9 cellular contexts compared by ENCODE assay signal in the genomic region with DNA sequence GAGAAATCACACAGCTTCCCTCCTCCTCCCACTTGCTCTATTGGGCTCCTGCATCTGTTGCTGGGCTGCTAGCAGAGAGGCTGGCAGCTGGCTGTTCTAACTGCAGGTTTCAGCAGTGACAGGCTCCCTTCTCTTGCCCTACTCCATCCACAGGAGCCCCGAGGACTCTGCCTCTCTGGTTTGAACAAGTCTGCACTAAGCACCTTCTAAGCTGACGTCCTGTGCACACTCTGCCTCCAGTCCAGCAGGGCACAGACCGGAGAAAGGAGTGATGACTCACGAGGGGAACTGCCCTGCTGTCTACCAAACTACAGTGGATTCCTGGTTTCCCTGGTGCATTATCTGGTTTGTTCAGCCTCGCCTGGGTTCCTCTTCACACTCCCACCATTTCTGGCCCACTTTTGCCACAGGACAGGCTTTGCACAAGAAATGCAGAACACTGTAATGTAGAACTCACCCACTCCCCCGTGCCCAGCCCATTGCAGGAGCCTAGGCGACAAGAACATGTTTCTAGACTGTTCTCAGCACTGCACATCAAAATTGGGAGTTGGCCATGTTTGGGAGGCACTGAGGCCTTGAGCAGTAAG. TPM values are rescaled to one million over a fixed set of nuclear protein-coding genes. Genes with fewer than 3 reads are reported as not detected.
DNase-seq lines count a peak whose midpoint lies in the region; ATAC-seq and TF ChIP-seq lines count a peak whose summit lies in the region.
"Had no signal": no experiment of that assay in that cellular context is flagged by ENCODE, and none has a peak within 500 bp of the region (broad histone marks: within the 10 kb centered on the region; RNA-seq: fewer than 3 reads in every experiment).

No MANE protein-coding gene starts in this region.

- no peaks in the 10 kb centered on the region for H3K36me3 ChIP-seq in smooth muscle cell (ENCODE audit: low read depth)
- H3K36me3 ChIP-seq: thoracic aorta had no signal

- H3K9ac ChIP-seq in smooth muscle cell (ENCODE audit: low read depth): no peak overlapping the region

- no peaks in the 10 kb centered on the region for H3F3A ChIP-seq in smooth muscle cell (ENCODE audit: low read depth)

- H2AFZ ChIP-seq in smooth muscle cell (ENCODE audit: low read depth): peak overlapping the region; percentile 1

- H3K27ac ChIP-seq in smooth muscle cell (ENCODE audit: low read depth): no peak overlapping the region

- DNase-seq in activated CD4-positive, CD25-positive, alpha-beta regulatory T cell (lab: John Stamatoyannopoulos, UW): no peak
- DNase-seq in SKM-1 treated with dmso at 0.1 percent for 144 hours (lab: John Stamatoyannopoulos, UW; ENCODE audit: unreplicated experiment): peak; percentile 86
- peak; percentile 2 for DNase-seq in fibroblast of mammary gland (ENCODE audit: low read depth)
- no peak for DNase-seq in smooth muscle cell (lab: John Stamatoyannopoulos, UW; ENCODE audit: unreplicated experiment)
- no peak for DNase-seq in COR-L47 (lab: John Stamatoyannopoulos, UW)
- DNase-seq in iPS-NIHi11 (ENCODE audit: low spot score): no peak

- peaks cover 9% of the 10 kb centered on the region for H3K27me3 ChIP-seq in smooth muscle cell (ENCODE audit: low read depth)

- TF ChIP-seq CTCF in fibroblast of mammary gland (conservative IDR thresholded peaks at IDR 0.05; ENCODE audit: control insufficient read depth, insufficient read depth, low read depth, low read length): no peak
- no peak for TF ChIP-seq CTCF in smooth muscle cell (IDR thresholded peaks at IDR 0.05; ENCODE audit: borderline replicate concordance, insufficient read depth, poor library complexity, severe bottlenecking)

- no peaks in the 10 kb centered on the region for H3K79me2 ChIP-seq in smooth muscle cell (ENCODE audit: low read depth)

- 35% methylated on average over 7 of the region's 7 CpGs for WGBS in smooth muscle cell (ENCODE audit: low lambda C conversion rate)

- H3K4me1 ChIP-seq in smooth muscle cell (ENCODE audit: low read depth): no peaks in the 10 kb centered on the region

- no peaks in the 10 kb centered on the region for H4K20me1 ChIP-seq in smooth muscle cell (ENCODE audit: low read depth)

- peak; percentile 49 to 61 for ATAC-seq in activated CD4-positive, CD25-positive, alpha-beta regulatory T cell treated with anti-CD3 and anti-CD28 coated beads, Interleukin-2, amount 50 U/mL, for 24 hours
- no peak for ATAC-seq in GM18870 (IDR thresholded peaks at IDR 0.05; ENCODE audit: unreplicated experiment)

- H3K4me3 ChIP-seq in fibroblast of mammary gland (ENCODE audit: control insufficient read depth, low read depth, low read length): no peak overlapping the region
- no peak overlapping the region for H3K4me3 ChIP-seq in smooth muscle cell
- H3K4me3 ChIP-seq: thoracic aorta had no signal

- no peak overlapping the region for H3K4me2 ChIP-seq in smooth muscle cell

- H3K9me3 ChIP-seq in smooth muscle cell (replicated peaks; ENCODE audit: low read depth): no peaks in the 10 kb centered on the region
- H3K9me3 ChIP-seq: thoracic aorta had no signal

RNA-seq across cellular contexts. Expression of a gene that starts 26.0 kb away (rescaled TPM):
- total RNA-seq in smooth muscle cell: 0.09 and 0.18 TPM in 2 replicates
- 0.07 and 0.27 TPM in 2 replicates for polyA plus RNA-seq in smooth muscle cell

Comparison
In these comparisons a context has a peak if more than half of its experiments do, and no peak if none do; other contexts are left out.
1. DNase-seq: peak in SKM-1 treated with dmso at 0.1 percent for 144 hours (single experiment) and fibroblast of mammary gland (single experiment); none in activated CD4-positive, CD25-positive, alpha-beta regulatory T cell (0 of 4), smooth muscle cell (single experiment), COR-L47 (single experiment) and iPS-NIHi11 (single experiment).